In the genomic region with DNA sequence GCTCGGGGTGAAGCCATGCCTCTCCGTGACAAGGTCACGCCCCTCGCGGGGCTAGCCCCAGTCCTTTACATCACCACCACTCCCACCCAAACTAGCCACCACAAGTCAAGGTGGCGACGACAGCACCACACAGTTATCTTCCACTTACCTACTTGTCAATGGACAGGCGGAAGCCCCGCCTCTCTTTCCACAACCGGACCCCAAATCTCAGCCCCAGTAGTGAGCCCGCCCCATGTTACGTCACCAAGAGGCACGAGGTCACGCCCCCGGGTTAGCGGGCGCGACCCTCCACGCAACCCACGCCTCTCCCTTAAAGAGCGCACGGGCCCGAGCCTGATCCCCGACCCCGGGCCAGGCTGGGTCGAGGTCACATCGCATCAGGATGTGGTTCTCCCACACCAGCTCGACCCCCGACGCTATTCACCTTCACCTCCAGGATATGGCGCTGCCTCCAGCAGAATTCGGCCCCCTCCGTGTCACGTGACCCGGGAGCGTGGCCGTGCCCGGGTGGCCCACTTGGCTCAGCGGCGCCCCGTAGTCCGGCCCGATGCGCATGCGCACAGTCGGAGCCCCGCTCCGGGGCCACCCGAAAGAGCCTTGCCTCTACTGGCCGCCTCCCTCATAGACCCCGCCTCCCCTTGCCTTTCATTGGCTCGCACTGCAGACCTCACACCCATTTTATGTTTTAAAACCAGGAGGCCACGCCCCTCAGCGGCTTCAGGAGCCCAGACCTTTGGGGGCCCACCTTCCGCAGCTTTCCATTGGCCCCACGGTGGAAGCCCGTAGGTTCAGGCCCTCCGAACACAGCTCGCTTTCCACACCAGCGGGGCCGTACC, we compare ENCODE assay signal across 1 cellular context.
TF ChIP-seq lines count a peak whose summit lies in the region.

No MANE protein-coding gene starts in this region.

TF ChIP-seq in HepG2, 621 proteins besides CTCF, POLR2A, EP300 and RAD21 (continued from another document and continues in another):
- TF ChIP-seq, protein P1, sequence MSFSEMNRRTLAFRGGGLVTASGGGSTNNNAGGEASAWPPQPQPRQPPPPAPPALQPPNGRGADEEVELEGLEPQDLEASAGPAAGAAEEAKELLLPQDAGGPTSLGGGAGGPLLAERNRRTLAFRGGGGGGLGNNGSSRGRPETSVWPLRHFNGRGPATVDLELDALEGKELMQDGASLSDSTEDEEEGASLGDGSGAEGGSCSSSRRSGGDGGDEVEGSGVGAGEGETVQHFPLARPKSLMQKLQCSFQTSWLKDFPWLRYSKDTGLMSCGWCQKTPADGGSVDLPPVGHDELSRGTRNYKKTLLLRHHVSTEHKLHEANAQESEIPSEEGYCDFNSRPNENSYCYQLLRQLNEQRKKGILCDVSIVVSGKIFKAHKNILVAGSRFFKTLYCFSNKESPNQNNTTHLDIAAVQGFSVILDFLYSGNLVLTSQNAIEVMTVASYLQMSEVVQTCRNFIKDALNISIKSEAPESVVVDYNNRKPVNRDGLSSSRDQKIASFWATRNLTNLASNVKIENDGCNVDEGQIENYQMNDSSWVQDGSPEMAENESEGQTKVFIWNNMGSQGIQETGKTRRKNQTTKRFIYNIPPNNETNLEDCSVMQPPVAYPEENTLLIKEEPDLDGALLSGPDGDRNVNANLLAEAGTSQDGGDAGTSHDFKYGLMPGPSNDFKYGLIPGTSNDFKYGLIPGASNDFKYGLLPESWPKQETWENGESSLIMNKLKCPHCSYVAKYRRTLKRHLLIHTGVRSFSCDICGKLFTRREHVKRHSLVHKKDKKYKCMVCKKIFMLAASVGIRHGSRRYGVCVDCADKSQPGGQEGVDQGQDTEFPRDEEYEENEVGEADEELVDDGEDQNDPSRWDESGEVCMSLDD (CRISPR knock-in tag; IDR thresholded peaks at IDR 0.05; ENCODE audit: borderline replicate concordance): peak; percentile 91
- TF ChIP-seq NFIB (CRISPR knock-in tag; IDR thresholded peaks at IDR 0.05; ENCODE audit: borderline replicate concordance) (no peak), ZNF124 (CRISPR knock-in tag; IDR thresholded peaks at IDR 0.05) (peak; percentile 88; the same call in 1 of the 2 replicates), HNF4A (CRISPR knock-in tag; IDR thresholded peaks at IDR 0.05) (peak; percentile 14; the same call in 1 of the 2 replicates), AGO2 (optimal IDR thresholded peaks at IDR 0.05; ENCODE audit: low read depth, low read length) (peak; percentile 24), SKI (IDR thresholded peaks at IDR 0.05; ENCODE audit: partially characterized antibody) (no peak), AKAP8 (CRISPR knock-in tag; IDR thresholded peaks at IDR 0.05) (peak; percentile 89; the same call in 1 of the 2 replicates), ZNF10 (CRISPR knock-in tag; IDR thresholded peaks at IDR 0.05; ENCODE audit: borderline replicate concordance, low read depth) (no peak), CREB1 (IDR thresholded peaks at IDR 0.05) (peak; percentile 94), CREB1 (CRISPR knock-in tag; IDR thresholded peaks at IDR 0.05) (peak; percentile 90), ZNF274 (CRISPR knock-in tag; IDR thresholded peaks at IDR 0.05) (peak; percentile 90; the same call in 1 of the 2 replicates), ZNF616 (CRISPR knock-in tag; IDR thresholded peaks at IDR 0.05; ENCODE audit: low read depth) (no peak), ZNF333 (CRISPR knock-in tag; IDR thresholded peaks at IDR 0.05; ENCODE audit: borderline replicate concordance) (peak; percentile 84; the same call in 1 of the 2 replicates), SNAPC2 (CRISPR knock-in tag; IDR thresholded peaks at IDR 0.05) (0 out of 2 replicates have a peak, but pooled peaks have one; percentile 27), PITX1 (CRISPR knock-in tag; IDR thresholded peaks at IDR 0.05) (peak; percentile 76), ZNF879 (CRISPR knock-in tag; IDR thresholded peaks at IDR 0.05) (no peak), ZNF121 (CRISPR knock-in tag; IDR thresholded peaks at IDR 0.05) (0 out of 2 replicates have a peak, but pooled peaks have one; percentile 6), TBP (CRISPR knock-in tag; IDR thresholded peaks at IDR 0.05) (0 out of 2 replicates have a peak, but pooled peaks have one; percentile 15), KDM4B (CRISPR knock-in tag; IDR thresholded peaks at IDR 0.05) (0 out of 2 replicates have a peak, but pooled peaks have one; percentile 14), KDM2A (CRISPR knock-in tag; IDR thresholded peaks at IDR 0.05; ENCODE audit: borderline replicate concordance, low read depth) (no peak), GABPB1 (CRISPR knock-in tag; IDR thresholded peaks at IDR 0.05) (peak; percentile 76; the same call in 1 of the 2 replicates), DNMT1 (CRISPR knock-in tag; IDR thresholded peaks at IDR 0.05) (peak; percentile 46; the same call in 1 of the 2 replicates), ETV5 (CRISPR knock-in tag; IDR thresholded peaks at IDR 0.05; ENCODE audit: borderline replicate concordance) (no peak; the same call in none of the 2 replicates), PCBP2 (optimal IDR thresholded peaks at IDR 0.05; ENCODE audit: low read depth, low read length, poor library complexity, severe bottlenecking) (no peak), ZNF225 (CRISPR knock-in tag; IDR thresholded peaks at IDR 0.05) (0 out of 2 replicates have a peak, but pooled peaks have one; percentile 61), ZNF589 (CRISPR knock-in tag; conservative IDR thresholded peaks at IDR 0.05) (no peak), ZNF382 (CRISPR knock-in tag; IDR thresholded peaks at IDR 0.05; ENCODE audit: borderline replicate concordance) (no peak), HNRNPLL (IDR thresholded peaks at IDR 0.05; ENCODE audit: low read depth, low read length, poor library complexity, severe bottlenecking) (peak; percentile 67), ZNF776 (CRISPR knock-in tag; IDR thresholded peaks at IDR 0.05) (peak; percentile 90), FOXO1 (CRISPR knock-in tag; IDR thresholded peaks at IDR 0.05) (no peak; the same call in 1 of the 2 replicates), TRAFD1 (CRISPR knock-in tag; IDR thresholded peaks at IDR 0.05; ENCODE audit: borderline replicate concordance) (peak; percentile 91), TAF1 (CRISPR knock-in tag; IDR thresholded peaks at IDR 0.05) (peak; percentile 71), ZNF337 (CRISPR knock-in tag; IDR thresholded peaks at IDR 0.05; ENCODE audit: borderline replicate concordance, low read depth) (peak; percentile 46; the same call in 1 of the 2 replicates), SATB2 (CRISPR knock-in tag; IDR thresholded peaks at IDR 0.05) (no peak), ZNF761 (CRISPR knock-in tag; conservative IDR thresholded peaks at IDR 0.05) (no peak), ZBTB39 (CRISPR knock-in tag; IDR thresholded peaks at IDR 0.05) (no peak), KLF16 (CRISPR knock-in tag; IDR thresholded peaks at IDR 0.05) (peak in 1 of 2 experiments; percentile 46; a peak in 1 of 4 replicates), IRX3 (CRISPR knock-in tag; IDR thresholded peaks at IDR 0.05; ENCODE audit: borderline replicate concordance, low read depth) (no peak; the same call in 1 of the 2 replicates), ZIK1 (CRISPR knock-in tag; IDR thresholded peaks at IDR 0.05; ENCODE audit: borderline replicate concordance, low read depth) (no peak)
- TF ChIP-seq, protein P2, sequence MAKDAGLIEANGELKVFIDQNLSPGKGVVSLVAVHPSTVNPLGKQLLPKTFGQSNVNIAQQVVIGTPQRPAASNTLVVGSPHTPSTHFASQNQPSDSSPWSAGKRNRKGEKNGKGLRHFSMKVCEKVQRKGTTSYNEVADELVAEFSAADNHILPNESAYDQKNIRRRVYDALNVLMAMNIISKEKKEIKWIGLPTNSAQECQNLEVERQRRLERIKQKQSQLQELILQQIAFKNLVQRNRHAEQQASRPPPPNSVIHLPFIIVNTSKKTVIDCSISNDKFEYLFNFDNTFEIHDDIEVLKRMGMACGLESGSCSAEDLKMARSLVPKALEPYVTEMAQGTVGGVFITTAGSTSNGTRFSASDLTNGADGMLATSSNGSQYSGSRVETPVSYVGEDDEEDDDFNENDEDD (CRISPR knock-in tag; IDR thresholded peaks at IDR 0.05; ENCODE audit: borderline replicate concordance): peak; percentile 38; the same call in 1 of the 2 replicates
- TF ChIP-seq, protein P3, sequence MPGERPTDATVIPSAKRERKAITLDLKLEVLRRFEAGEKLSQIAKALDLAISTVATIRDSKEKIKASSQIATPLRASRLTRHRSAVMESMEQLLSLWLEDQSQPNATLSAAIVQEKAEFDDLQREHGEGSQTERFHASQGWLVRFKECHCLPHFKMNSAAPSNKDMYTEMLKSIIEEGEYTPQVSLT (CRISPR knock-in tag; IDR thresholded peaks at IDR 0.05; ENCODE audit: borderline replicate concordance, low read depth): no peak
- TF ChIP-seq, protein P4, sequence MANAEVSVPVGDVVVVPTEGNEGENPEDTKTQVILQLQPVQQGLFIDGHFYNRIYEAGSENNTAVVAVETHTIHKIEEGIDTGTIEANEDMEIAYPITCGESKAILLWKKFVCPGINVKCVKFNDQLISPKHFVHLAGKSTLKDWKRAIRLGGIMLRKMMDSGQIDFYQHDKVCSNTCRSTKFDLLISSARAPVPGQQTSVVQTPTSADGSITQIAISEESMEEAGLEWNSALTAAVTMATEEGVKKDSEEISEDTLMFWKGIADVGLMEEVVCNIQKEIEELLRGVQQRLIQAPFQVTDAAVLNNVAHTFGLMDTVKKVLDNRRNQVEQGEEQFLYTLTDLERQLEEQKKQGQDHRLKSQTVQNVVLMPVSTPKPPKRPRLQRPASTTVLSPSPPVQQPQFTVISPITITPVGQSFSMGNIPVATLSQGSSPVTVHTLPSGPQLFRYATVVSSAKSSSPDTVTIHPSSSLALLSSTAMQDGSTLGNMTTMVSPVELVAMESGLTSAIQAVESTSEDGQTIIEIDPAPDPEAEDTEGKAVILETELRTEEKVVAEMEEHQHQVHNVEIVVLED (CRISPR knock-in tag; IDR thresholded peaks at IDR 0.05; ENCODE audit: borderline replicate concordance): peak; percentile 77
- TF ChIP-seq, protein P5, sequence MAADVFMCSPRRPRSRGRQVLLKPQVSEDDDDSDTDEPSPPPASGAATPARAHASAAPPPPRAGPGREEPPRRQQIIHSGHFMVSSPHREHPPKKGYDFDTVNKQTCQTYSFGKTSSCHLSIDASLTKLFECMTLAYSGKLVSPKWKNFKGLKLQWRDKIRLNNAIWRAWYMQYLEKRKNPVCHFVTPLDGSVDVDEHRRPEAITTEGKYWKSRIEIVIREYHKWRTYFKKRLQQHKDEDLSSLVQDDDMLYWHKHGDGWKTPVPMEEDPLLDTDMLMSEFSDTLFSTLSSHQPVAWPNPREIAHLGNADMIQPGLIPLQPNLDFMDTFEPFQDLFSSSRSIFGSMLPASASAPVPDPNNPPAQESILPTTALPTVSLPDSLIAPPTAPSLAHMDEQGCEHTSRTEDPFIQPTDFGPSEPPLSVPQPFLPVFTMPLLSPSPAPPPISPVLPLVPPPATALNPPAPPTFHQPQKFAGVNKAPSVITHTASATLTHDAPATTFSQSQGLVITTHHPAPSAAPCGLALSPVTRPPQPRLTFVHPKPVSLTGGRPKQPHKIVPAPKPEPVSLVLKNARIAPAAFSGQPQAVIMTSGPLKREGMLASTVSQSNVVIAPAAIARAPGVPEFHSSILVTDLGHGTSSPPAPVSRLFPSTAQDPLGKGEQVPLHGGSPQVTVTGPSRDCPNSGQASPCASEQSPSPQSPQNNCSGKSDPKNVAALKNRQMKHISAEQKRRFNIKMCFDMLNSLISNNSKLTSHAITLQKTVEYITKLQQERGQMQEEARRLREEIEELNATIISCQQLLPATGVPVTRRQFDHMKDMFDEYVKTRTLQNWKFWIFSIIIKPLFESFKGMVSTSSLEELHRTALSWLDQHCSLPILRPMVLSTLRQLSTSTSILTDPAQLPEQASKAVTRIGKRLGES (CRISPR knock-in tag; IDR thresholded peaks at IDR 0.05; ENCODE audit: borderline replicate concordance): no peak
- TF ChIP-seq, protein P6, sequence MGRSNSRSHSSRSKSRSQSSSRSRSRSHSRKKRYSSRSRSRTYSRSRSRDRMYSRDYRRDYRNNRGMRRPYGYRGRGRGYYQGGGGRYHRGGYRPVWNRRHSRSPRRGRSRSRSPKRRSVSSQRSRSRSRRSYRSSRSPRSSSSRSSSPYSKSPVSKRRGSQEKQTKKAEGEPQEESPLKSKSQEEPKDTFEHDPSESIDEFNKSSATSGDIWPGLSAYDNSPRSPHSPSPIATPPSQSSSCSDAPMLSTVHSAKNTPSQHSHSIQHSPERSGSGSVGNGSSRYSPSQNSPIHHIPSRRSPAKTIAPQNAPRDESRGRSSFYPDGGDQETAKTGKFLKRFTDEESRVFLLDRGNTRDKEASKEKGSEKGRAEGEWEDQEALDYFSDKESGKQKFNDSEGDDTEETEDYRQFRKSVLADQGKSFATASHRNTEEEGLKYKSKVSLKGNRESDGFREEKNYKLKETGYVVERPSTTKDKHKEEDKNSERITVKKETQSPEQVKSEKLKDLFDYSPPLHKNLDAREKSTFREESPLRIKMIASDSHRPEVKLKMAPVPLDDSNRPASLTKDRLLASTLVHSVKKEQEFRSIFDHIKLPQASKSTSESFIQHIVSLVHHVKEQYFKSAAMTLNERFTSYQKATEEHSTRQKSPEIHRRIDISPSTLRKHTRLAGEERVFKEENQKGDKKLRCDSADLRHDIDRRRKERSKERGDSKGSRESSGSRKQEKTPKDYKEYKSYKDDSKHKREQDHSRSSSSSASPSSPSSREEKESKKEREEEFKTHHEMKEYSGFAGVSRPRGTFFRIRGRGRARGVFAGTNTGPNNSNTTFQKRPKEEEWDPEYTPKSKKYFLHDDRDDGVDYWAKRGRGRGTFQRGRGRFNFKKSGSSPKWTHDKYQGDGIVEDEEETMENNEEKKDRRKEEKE (IDR thresholded peaks at IDR 0.05): no peak
